28 cellular contexts compared by ENCODE assay signal in the genomic region with DNA sequence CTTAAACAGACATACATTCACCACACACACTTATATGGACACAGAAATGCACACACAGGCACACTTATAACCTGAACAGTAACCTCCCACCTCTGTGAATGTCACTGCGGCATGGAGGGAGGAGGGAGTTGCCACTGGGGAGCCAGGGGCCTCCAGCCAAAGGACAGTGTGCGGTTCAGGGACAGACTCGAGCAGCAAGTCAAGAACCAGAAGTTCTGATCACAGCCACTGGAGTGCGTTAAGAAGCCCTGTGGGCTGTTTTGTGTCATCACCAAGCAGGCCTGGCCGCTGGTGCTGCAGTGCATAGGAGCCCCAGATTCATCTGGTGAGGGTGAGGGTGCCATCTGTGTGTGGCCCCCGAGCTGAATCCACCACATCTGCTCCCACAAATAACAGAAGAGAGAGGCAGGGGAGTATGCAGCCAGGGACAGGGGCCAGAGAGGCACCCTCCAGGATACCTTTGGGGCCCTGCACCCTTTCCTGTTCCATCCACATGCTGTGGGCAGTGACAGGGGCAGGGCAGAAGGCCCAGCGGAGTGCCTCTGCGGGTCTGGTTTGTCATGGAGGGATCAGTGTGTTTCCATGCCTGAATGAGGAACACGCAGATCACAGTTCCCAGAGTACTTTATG. TPM values are rescaled to one million over a fixed set of nuclear protein-coding genes. Genes with fewer than 3 reads are reported as not detected.
"Had no signal": no experiment of that assay in that cellular context is flagged by ENCODE, and none has a peak within 500 bp of the region (broad histone marks: within the 10 kb centered on the region; RNA-seq: fewer than 3 reads in every experiment).

No MANE protein-coding gene starts in this region.

- H3K36me3 ChIP-seq: colonic mucosa, esophagus squamous epithelium, lower lobe of right lung had no signal

- H3K79me2 ChIP-seq: parathyroid adenoma had no signal

- H3K36me3 Mint-ChIP-seq: activated naive CD8-positive, alpha-beta T cell; naive thymus-derived CD8-positive, alpha-beta T cell had no signal

- H3K27me3 ChIP-seq: colonic mucosa, esophagus squamous epithelium had no signal

- H2AFZ ChIP-seq: parathyroid adenoma had no signal

- H3K9ac ChIP-seq: parathyroid adenoma had no signal

- DNase-seq: activated CD4-positive, alpha-beta T cell treated with anti-CD3 and anti-CD28 coated beads for 48 hours; activated CD4-positive, alpha-beta T cell treated with anti-CD3 and anti-CD28 coated beads, Interleukin-2, amount 50 U/mL, for 48 hours; activated effector memory CD4-positive, alpha-beta T cell treated with Interleukin-2 at 50 U/mL for 16 hours; activated naive CD4-positive, alpha-beta T cell treated with Interleukin-2 at 50 U/mL for 16 hours; anterior cingulate cortex; colonic mucosa; esophagus squamous epithelium; foreskin melanocyte; lower lobe of right lung; mesenchymal stem cell; naive thymus-derived CD8-positive, alpha-beta T cell; occipital lobe; psoas muscle; stimulated activated CD4-positive, alpha-beta T cell treated with anti-CD3 and anti-CD28 coated beads, Interleukin-12 subunit alpha, Interleukin-12 subunit beta, amount 100 ng/mL, for 4 hours; stimulated activated CD4-positive, alpha-beta T cell treated with anti-CD3 and anti-CD28 coated beads, Interleukin-4, amount 100 ng/mL, for 1 hour; stimulated activated naive CD8-positive, alpha-beta T cell treated with anti-CD3 and anti-CD28 coated beads, Interleukin-15, Interleukin-2, amounts not matched to agents 100 U/mL and 50 U/mL, for 24 hours; trophoblast cell; WERI-Rb-1 had no signal

- H3K4me1 ChIP-seq: colonic mucosa, esophagus squamous epithelium, lower lobe of right lung, parathyroid adenoma, psoas muscle had no signal

- H3K4me3 ChIP-seq: colonic mucosa, esophagus squamous epithelium, lower lobe of right lung, psoas muscle, thoracic aorta had no signal

- H3K4me3 Mint-ChIP-seq: activated naive CD8-positive, alpha-beta T cell; naive thymus-derived CD8-positive, alpha-beta T cell; neural crest cell had no signal

- H3K4me1 Mint-ChIP-seq: neural crest cell had no signal

- H3K9me3 ChIP-seq: colonic mucosa, esophagus squamous epithelium, lower lobe of right lung, psoas muscle, thoracic aorta had no signal

- H3K27ac Mint-ChIP-seq: activated naive CD8-positive, alpha-beta T cell had no signal

- H3K9me3 Mint-ChIP-seq: naive thymus-derived CD8-positive, alpha-beta T cell; neural crest cell had no signal

- H3K27ac ChIP-seq: colonic mucosa, epithelial cell of prostate, esophagus squamous epithelium, lower lobe of right lung, parathyroid adenoma, psoas muscle, thoracic aorta, WERI-Rb-1 had no signal

- FAIRE-seq: endometrium, keratinocyte had no signal

- H3K27me3 Mint-ChIP-seq: activated naive CD8-positive, alpha-beta T cell had no signal

RNA-seq across cellular contexts. Expression of gene SYNDIG1, which starts 20.3 kb away (rescaled TPM):
- total RNA-seq: bronchial epithelial cell; esophagus squamous epithelium; glomerular endothelial cell; naive thymus-derived CD8-positive, alpha-beta T cell; psoas muscle; T-helper 1 cell treated with Interleukin-12 subunit alpha and Interleukin-12 subunit beta and Interleukin-4 antibody, amounts not matched to agents 30 ng/mL and 1 ng/mL, for 36 hours had no signal
- polyA plus RNA-seq: naive thymus-derived CD8-positive, alpha-beta T cell had no signal
